ENCODE assay signal across 11 cellular contexts in the genomic region with DNA sequence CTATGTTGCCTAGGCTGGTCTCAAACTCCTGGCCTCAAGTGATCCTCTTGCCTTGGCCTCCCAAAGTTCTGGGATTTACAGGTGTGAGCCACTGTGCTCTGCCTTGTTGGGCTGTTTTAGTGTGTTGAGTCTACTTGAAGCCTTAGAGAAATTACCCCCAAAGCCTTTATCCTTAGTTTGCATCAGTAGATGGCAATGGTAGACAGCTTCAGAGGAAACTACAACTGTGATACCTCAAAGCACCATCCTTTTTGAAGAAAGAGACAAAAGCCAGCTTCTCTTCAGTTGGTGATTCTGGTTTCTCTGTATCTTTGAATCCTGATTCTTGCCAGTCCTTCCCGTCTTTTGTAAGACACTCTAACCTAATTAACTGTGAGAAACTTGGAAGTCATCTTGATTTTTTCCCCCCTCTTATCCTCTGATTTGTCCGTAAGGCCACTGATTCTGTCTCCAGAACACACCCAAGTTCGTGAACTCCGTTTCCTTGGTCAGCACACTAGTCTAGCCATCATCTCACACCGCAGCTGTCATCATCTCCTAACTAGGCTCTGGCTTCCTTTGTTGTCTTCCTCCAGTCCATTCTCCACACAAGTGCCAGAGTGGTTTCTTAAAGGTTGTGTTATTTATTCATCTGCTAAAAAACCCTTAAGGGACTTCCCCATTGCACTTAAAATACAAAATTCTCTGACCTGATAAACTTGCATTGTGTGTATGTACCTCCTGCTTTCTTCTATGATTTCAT. TPM values are rescaled to one million over a fixed set of nuclear protein-coding genes. Genes with fewer than 3 reads are reported as not detected.
DNase-seq lines count a peak whose midpoint lies in the region; ATAC-seq and TF ChIP-seq lines count a peak whose summit lies in the region.
"Had no signal": no experiment of that assay in that cellular context is flagged by ENCODE, and none has a peak within 500 bp of the region (broad histone marks: within the 10 kb centered on the region; RNA-seq: fewer than 3 reads in every experiment).

No MANE protein-coding gene starts in this region.

- ATAC-seq in CD8-positive, alpha-beta T cell = peak; percentile 17
- ATAC-seq in RWPE2 (ENCODE audit: low read depth) = no peak
- peak; percentile 17 to 41 (median 32) for ATAC-seq in psoas muscle
- ATAC-seq in GM18858 (IDR thresholded peaks at IDR 0.05; ENCODE audit: unreplicated experiment) = no peak
- ATAC-seq in HG02678 (IDR thresholded peaks at IDR 0.05; ENCODE audit: unreplicated experiment) = no peak
- no peak for ATAC-seq in GM19328 (IDR thresholded peaks at IDR 0.05; ENCODE audit: unreplicated experiment)

- intact Hi-C loops in CD8-positive, alpha-beta T cell (cut with DNase I, micrococcal nuclease) = no loop called here
- intact Hi-C loops in psoas muscle (cut with DNase I) = no loop called here

- CTCF ChIA-PET in CD8-positive, alpha-beta T cell (lab: Charles Lee) = no interaction called here

- no peaks in the 10 kb centered on the region for H3K27me3 ChIP-seq in CD8-positive, alpha-beta T cell (ENCODE audit: insufficient read depth, low read length)
- H3K27me3 ChIP-seq in RWPE2 (ENCODE audit: insufficient read depth, poor library complexity, severe bottlenecking) (no peaks in the 10 kb centered on the region), psoas muscle (ENCODE audit: insufficient read depth in 3 of 3, low read length in 2 of 3) (no peaks in the 10 kb centered on the region)

- no peak overlapping the region for H3K4me3 ChIP-seq in CD8-positive, alpha-beta T cell (ENCODE audit: low read depth, low read length)
- H3K4me3 ChIP-seq in RWPE2 (ENCODE audit: severe bottlenecking) (no peak overlapping the region), psoas muscle (no peak overlapping the region)

- no peak for DNase-seq in CD8-positive, alpha-beta T cell
- no peak for DNase-seq in RWPE2 (ENCODE audit: low spot score)
- DNase-seq in epithelial cell of prostate (ENCODE audit: low read depth, low spot score) = no peak
- DNase-seq in psoas muscle = no peak
- no peak for DNase-seq in stimulated activated CD4-positive, alpha-beta T cell treated with anti-CD3 and anti-CD28 coated beads, Interleukin-15, amount 100 ng/mL, for 24 hours
- DNase-seq: activated B cell treated with CpG ODN at 0.5 μM for 24 hours, amygdala, DMS153 had no signal

- no peaks in the 10 kb centered on the region for H3K9me3 ChIP-seq in CD8-positive, alpha-beta T cell (ENCODE audit: low read length)
- H3K9me3 ChIP-seq in RWPE2 (ENCODE audit: severe bottlenecking) (no peaks in the 10 kb centered on the region), psoas muscle (no peaks in the 10 kb centered on the region)

- POLR2A ChIA-PET in CD8-positive, alpha-beta T cell (lab: Charles Lee) = no interaction called here

- no peak overlapping the region for H3K4me3 Mint-ChIP-seq in CD8-positive, alpha-beta T cell
- H3K4me3 Mint-ChIP-seq: activated B cell treated with CpG ODN at 0.5 μM for 24 hours had no signal

- peak overlapping the region; percentile 82 for H3K27ac Mint-ChIP-seq in CD8-positive, alpha-beta T cell
- H3K27ac Mint-ChIP-seq: activated B cell treated with CpG ODN at 0.5 μM for 24 hours had no signal

- TF ChIP-seq CTCF in CD8-positive, alpha-beta T cell (IDR thresholded peaks at IDR 0.05) = no peak
- TF ChIP-seq CTCF in RWPE2 (IDR thresholded peaks at IDR 0.05; ENCODE audit: poor library complexity, severe bottlenecking) = no peak
- no peak for TF ChIP-seq CTCF in psoas muscle (IDR thresholded peaks at IDR 0.05)

- H3K9me3 Mint-ChIP-seq in CD8-positive, alpha-beta T cell = no peaks in the 10 kb centered on the region
- H3K9me3 Mint-ChIP-seq: activated B cell treated with CpG ODN at 0.5 μM for 24 hours had no signal

- H3K36me3 Mint-ChIP-seq in CD8-positive, alpha-beta T cell = peaks cover 86% of the 10 kb centered on the region

- peaks cover 56% of the 10 kb centered on the region for H3K4me1 Mint-ChIP-seq in CD8-positive, alpha-beta T cell (ENCODE audit: low read depth)

- H3K4me1 ChIP-seq in CD8-positive, alpha-beta T cell (ENCODE audit: insufficient read depth, low read length) = peaks cover 10% of the 10 kb centered on the region
- H3K4me1 ChIP-seq in RWPE2 (ENCODE audit: insufficient read depth, poor library complexity, severe bottlenecking) (peaks cover 60% of the 10 kb centered on the region), psoas muscle (peaks cover 49% of the 10 kb centered on the region)

- WGBS in psoas muscle, 3 donors = 28 to 38% (median 28%) methylated on average over 5 of the region's 5 CpGs

- H3K27me3 Mint-ChIP-seq in CD8-positive, alpha-beta T cell (ENCODE audit: low read depth) = no peaks in the 10 kb centered on the region
- H3K27me3 Mint-ChIP-seq: activated B cell treated with CpG ODN at 0.5 μM for 24 hours had no signal

- peaks cover 24% of the 10 kb centered on the region for H3K36me3 ChIP-seq in CD8-positive, alpha-beta T cell (ENCODE audit: insufficient read depth, low read length)
- H3K36me3 ChIP-seq in RWPE2 (ENCODE audit: low read depth) (peaks cover 90% of the 10 kb centered on the region), psoas muscle (ENCODE audit: insufficient read depth in 1 of 2, low read depth in 1 of 2) (peaks cover 2 to 80% of the 10 kb centered on the region in 2 donors)

- no peak overlapping the region for H3K27ac ChIP-seq in CD8-positive, alpha-beta T cell (ENCODE audit: low read depth, low read length)
- H3K27ac ChIP-seq in RWPE2 (ENCODE audit: poor library complexity, severe bottlenecking) = peak overlapping the region; percentile 96
- peak overlapping the region; percentile 98 for H3K27ac ChIP-seq in epithelial cell of prostate
- H3K27ac ChIP-seq in psoas muscle = peak overlapping the region; percentile 37

RNA-seq across cellular contexts. Expression of a gene that starts 20.2 kb away (rescaled TPM):
- total RNA-seq in CD8-positive, alpha-beta T cell = 100 to 1,000 TPM; 100 to 105 TPM
- total RNA-seq in psoas muscle = 1,000 to 10,000 TPM; 1,152 to 2,814 (median 1,810) TPM
- 1,000 to 10,000 TPM in 2 of 3 donors, 100 to 1,000 TPM in 1; 691 to 1,378 (median 1,014) TPM for polyA plus RNA-seq in psoas muscle

Comparison
In these comparisons a context has a peak if more than half of its experiments do, and no peak if none do; other contexts are left out.
1. ATAC-seq: peak in CD8-positive, alpha-beta T cell (single experiment) and psoas muscle (4 of 4); none in RWPE2 (single experiment), GM18858 (single experiment), HG02678 (single experiment) and GM19328 (single experiment).
2. RNA of a gene that starts 20.2 kb away (total RNA-seq): 1,152 to 2,814 TPM in psoas muscle; 100 to 105 TPM in CD8-positive, alpha-beta T cell; every median in the first group is over 10 times any median in the second.